ENCODE assay signal across 14 cellular contexts in the genomic region with DNA sequence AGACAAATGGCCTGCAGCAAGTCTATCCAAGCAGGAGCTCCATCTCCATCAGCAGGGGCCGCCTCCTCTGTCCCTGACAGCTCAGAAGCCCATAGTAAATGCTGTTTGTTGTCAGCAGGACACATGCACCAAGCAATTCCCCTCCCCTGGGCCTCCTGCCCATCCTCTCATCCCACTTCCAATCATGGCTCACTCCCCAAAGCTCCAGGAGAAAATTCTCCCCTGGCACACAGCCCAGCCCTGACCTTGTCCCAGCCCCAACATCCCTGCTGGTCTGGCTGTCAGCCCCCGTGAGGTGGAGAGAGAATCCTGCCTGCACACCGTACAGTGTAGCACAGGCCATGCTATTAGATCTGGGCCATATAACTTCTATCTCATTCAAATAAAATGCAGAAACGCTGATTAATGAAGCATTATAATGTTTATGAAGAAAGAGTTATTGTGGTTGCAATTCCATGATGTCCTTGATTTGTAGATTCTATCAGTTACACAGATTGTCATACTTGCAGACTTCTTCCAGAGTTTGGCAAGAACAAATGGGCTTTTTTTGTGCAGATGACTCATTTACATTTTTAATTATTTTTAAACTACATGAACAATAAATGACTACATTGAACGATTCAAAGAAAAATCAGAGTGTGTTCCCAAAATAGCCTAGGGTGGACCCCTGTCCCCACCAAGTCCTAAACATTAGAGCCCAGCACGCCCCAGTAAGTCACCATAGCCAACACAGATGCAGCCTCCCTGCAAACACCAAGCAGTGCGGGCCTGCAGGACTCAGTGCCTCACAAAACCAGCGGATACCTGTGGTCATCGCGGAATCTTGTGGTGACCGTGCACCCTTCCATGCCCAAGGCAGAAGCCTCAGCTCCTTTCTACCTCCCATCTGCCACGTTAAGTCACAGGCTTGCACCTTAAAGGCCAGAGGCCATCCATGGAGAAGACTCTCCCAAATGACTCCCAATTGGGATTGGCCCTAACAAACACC.
A peak's percentile ranks its signal among the peaks of the same experiment; 100 is the strongest.
DNase-seq lines count a peak whose midpoint lies in the region; ATAC-seq lines count a peak whose summit lies in the region.
"Had no signal": no experiment of that assay in that cellular context is flagged by ENCODE, and none has a peak within 500 bp of the region (broad histone marks: within the 10 kb centered on the region; RNA-seq: fewer than 3 reads in every experiment).

No MANE protein-coding gene starts in this region.

- no peaks in the 10 kb centered on the region for H3K9me3 Mint-ChIP-seq in stimulated activated memory B cell treated with anti-CD40 and anti-IgM and Interleukin-4, amounts not matched to agents 10 μg/mL and 1 μg/mL and 100 μg/mL, for 72 hours

- 0 out of 2 replicates have a peak overlapping the region, but pooled peaks have one; percentile 6 for H3K9ac ChIP-seq in HUES48 (ENCODE audit: low read depth, low read length)

- H3K9me3 ChIP-seq in HUES48 (ENCODE audit: control insufficient read depth, insufficient read depth, low read length) (no peaks in the 10 kb centered on the region), T-helper 17 cell (ENCODE audit: control insufficient read depth, low read length, poor library complexity, severe bottlenecking) (no peaks in the 10 kb centered on the region)
- H3K9me3 ChIP-seq: mucosa of descending colon had no signal

- no peaks in the 10 kb centered on the region for H3K4me1 Mint-ChIP-seq in stimulated activated memory B cell treated with anti-CD40 and anti-IgM and Interleukin-4, amounts not matched to agents 10 μg/mL and 1 μg/mL and 100 μg/mL, for 72 hours
- no peaks in the 10 kb centered on the region for H3K4me1 Mint-ChIP-seq in T-helper 17 cell

- H3K4me3 Mint-ChIP-seq in stimulated activated memory B cell treated with anti-CD40 and anti-IgM and Interleukin-4, amounts not matched to agents 10 μg/mL and 1 μg/mL and 100 μg/mL, for 72 hours = no peak overlapping the region
- no peak overlapping the region for H3K4me3 Mint-ChIP-seq in T-helper 17 cell

- no peak overlapping the region for H3K4me3 ChIP-seq in HUES48 (ENCODE audit: low read depth, low read length)
- H3K4me3 ChIP-seq: mucosa of descending colon had no signal

- no peaks in the 10 kb centered on the region for H3K27me3 ChIP-seq in HUES48 (ENCODE audit: control insufficient read depth, insufficient read depth, low read length)

- no peaks in the 10 kb centered on the region for H3K36me3 ChIP-seq in HUES48 (ENCODE audit: control insufficient read depth, insufficient read depth, low read length)

- peak; percentile 90 for DNase-seq in left ventricle myocardium superior
- no peak for DNase-seq in T-helper 17 cell
- DNase-seq: amniotic stem cell; effector CD4-positive, alpha-beta T cell; mucosa of descending colon; MV-4-11; T-helper 9 cell had no signal

- H3K27ac ChIP-seq in HUES48 (ENCODE audit: low read depth, low read length) (no peak overlapping the region), angular gyrus (ENCODE audit: low read depth, low read length) (peak overlapping the region; percentile 82)
- H3K27ac ChIP-seq: C4-2B had no signal

- no peaks in the 10 kb centered on the region for H3K4me1 ChIP-seq in HUES48 (ENCODE audit: control insufficient read depth, insufficient read depth, low read length)

- intact Hi-C loops in left ventricle myocardium superior (cut with micrococcal nuclease) = no loop called here

- ATAC-seq in left ventricle myocardium superior = peak; percentile 96
- ATAC-seq in stimulated activated memory B cell treated with anti-CD40 and anti-IgM and Interleukin-4, amounts not matched to agents 10 μg/mL and 1 μg/mL and 100 μg/mL, for 72 hours = peak; percentile 42
- ATAC-seq in GM19023 (IDR thresholded peaks at IDR 0.05; ENCODE audit: unreplicated experiment) = no peak
- ATAC-seq in HG02884 (IDR thresholded peaks at IDR 0.05; ENCODE audit: unreplicated experiment) = no peak
- no peak for ATAC-seq in esophagus mucosa
- ATAC-seq in T-helper 17 cell = no peak
- ATAC-seq: mucosa of descending colon had no signal

- H3K27me3 Mint-ChIP-seq in stimulated activated memory B cell treated with anti-CD40 and anti-IgM and Interleukin-4, amounts not matched to agents 10 μg/mL and 1 μg/mL and 100 μg/mL, for 72 hours = no peaks in the 10 kb centered on the region
- peaks cover 36% of the 10 kb centered on the region for H3K27me3 Mint-ChIP-seq in T-helper 17 cell

- no peaks in the 10 kb centered on the region for H3K36me3 Mint-ChIP-seq in stimulated activated memory B cell treated with anti-CD40 and anti-IgM and Interleukin-4, amounts not matched to agents 10 μg/mL and 1 μg/mL and 100 μg/mL, for 72 hours
- no peaks in the 10 kb centered on the region for H3K36me3 Mint-ChIP-seq in T-helper 17 cell (ENCODE audit: low read depth)

- H3K27ac Mint-ChIP-seq in stimulated activated memory B cell treated with anti-CD40 and anti-IgM and Interleukin-4, amounts not matched to agents 10 μg/mL and 1 μg/mL and 100 μg/mL, for 72 hours = no peak overlapping the region
- no peak overlapping the region for H3K27ac Mint-ChIP-seq in T-helper 17 cell

Comparison
In these comparisons a context has a peak if more than half of its experiments do, and no peak if none do; other contexts are left out.
1. ATAC-seq: peak in left ventricle myocardium superior (single experiment) and stimulated activated memory B cell treated with anti-CD40 and anti-IgM and Interleukin-4, amounts not matched to agents 10 μg/mL and 1 μg/mL and 100 μg/mL, for 72 hours (single experiment); none in GM19023 (single experiment), HG02884 (single experiment), esophagus mucosa (single experiment) and T-helper 17 cell (single experiment).